Comparison of ENCODE assay signal across 1 cellular context in genomic region chr14:99250636-99251208, GRCh38.
TF ChIP-seq lines count a peak whose summit lies in the region.

No MANE protein-coding gene starts in this region.

TF ChIP-seq in H1, 55 proteins besides CTCF, POLR2A, EP300 and RAD21:
- no peak for TF ChIP-seq EGR1 (IDR thresholded peaks at IDR 0.05; ENCODE audit: borderline replicate concordance, low read depth, low read length)
